In the genomic region with DNA sequence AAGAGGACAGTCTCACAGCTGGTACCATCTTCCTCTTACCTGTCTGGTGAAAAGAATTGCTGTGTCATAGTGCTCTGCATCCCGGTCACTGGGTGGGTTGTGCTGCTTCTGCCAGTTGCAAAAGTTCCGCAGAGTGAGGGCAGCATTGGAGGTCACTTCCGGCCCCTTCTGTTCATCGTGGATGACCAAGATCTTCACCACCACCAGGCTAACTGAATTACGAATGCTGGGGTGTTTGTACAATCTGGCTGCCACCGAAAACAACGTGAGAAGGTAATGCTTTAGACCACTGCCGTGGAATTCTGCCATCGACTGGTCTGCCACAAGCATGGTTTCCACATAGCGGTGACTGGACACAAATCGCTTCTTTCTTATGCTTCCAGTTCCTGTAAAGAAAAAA, we compare ENCODE assay signal across 10 cellular contexts. TPM values are rescaled to one million over a fixed set of nuclear protein-coding genes. Genes with fewer than 3 reads are reported as not detected.
DNase-seq lines count a peak whose midpoint lies in the region; ATAC-seq and TF ChIP-seq lines count a peak whose summit lies in the region.
"Had no signal": no experiment of that assay in that cellular context is flagged by ENCODE, and none has a peak within 500 bp of the region (broad histone marks: within the 10 kb centered on the region; RNA-seq: fewer than 3 reads in every experiment).

No MANE protein-coding gene starts in this region.

- intact Hi-C loops in natural killer cell (cut with micrococcal nuclease): no loop called here

- peaks cover 80 to 85% of the 10 kb centered on the region in 2 donors for H3K4me1 Mint-ChIP-seq in natural killer cell

- H3K27me3 ChIP-seq in ACC112 (ENCODE audit: insufficient read depth, low read length) (no peaks in the 10 kb centered on the region), HUES48 (ENCODE audit: control insufficient read depth, insufficient read depth, low read length) (peaks cover 23% of the 10 kb centered on the region), duodenal mucosa (ENCODE audit: control insufficient read depth in 1 of 2, insufficient read depth in 2 of 2, low read length in 2 of 2) (peaks cover 41 to 43% of the 10 kb centered on the region in 2 donors)

- no peaks in the 10 kb centered on the region for H3K9me3 ChIP-seq in HUES48 (ENCODE audit: control insufficient read depth, insufficient read depth, low read length)
- no peaks in the 10 kb centered on the region for H3K9me3 ChIP-seq in duodenal mucosa (ENCODE audit: control insufficient read depth in 1 of 2, low read length in 2 of 2)

- peak overlapping the region; percentile 80 for H3K4me3 ChIP-seq in ACC112 (ENCODE audit: low read depth, low read length)
- H3K4me3 ChIP-seq in HUES48 (ENCODE audit: low read depth, low read length): peak overlapping the region; percentile 74
- H3K4me3 ChIP-seq in duodenal mucosa (ENCODE audit: low read depth in 1 of 2, low read length in 2 of 2): peak overlapping the region; percentile 41 to 77

- H3K79me2 ChIP-seq in ACC112 (ENCODE audit: control insufficient read depth, insufficient read depth, low read length, unreplicated experiment): peaks cover 33% of the 10 kb centered on the region

- H3K9ac ChIP-seq in HUES48 (ENCODE audit: low read depth, low read length) (peak overlapping the region; percentile 86; the same call in 1 of the 2 replicates), duodenal mucosa (ENCODE audit: low read depth in 1 of 2, low read length in 2 of 2) (peak overlapping the region; percentile 6 to 26)

- peaks cover 47% of the 10 kb centered on the region for H3K36me3 ChIP-seq in ACC112 (ENCODE audit: insufficient read depth, low read length)
- peaks cover 51% of the 10 kb centered on the region for H3K36me3 ChIP-seq in HUES48 (ENCODE audit: control insufficient read depth, insufficient read depth, low read length)
- H3K36me3 ChIP-seq in duodenal mucosa (ENCODE audit: control insufficient read depth in 1 of 2, insufficient read depth in 2 of 2, low read length in 2 of 2): peaks cover 5 to 8% of the 10 kb centered on the region in 2 donors

- peak overlapping the region; percentile 91 for H3K4me3 Mint-ChIP-seq in natural killer cell

- no peaks in the 10 kb centered on the region for H3K9me3 Mint-ChIP-seq in natural killer cell

- no peak overlapping the region for H2AFZ ChIP-seq in ACC112 (ENCODE audit: low read length, unreplicated experiment)

- H3K27ac ChIP-seq in ACC112 (ENCODE audit: low read depth, low read length) (peak overlapping the region; percentile 93), HUES48 (ENCODE audit: low read depth, low read length) (no peak overlapping the region), duodenal mucosa (ENCODE audit: low read depth, low read length) (peak overlapping the region; percentile 25)

- no peak for TF ChIP-seq CTCF in natural killer cell (IDR thresholded peaks at IDR 0.05)

- H3K36me3 Mint-ChIP-seq in natural killer cell: peaks cover 41% of the 10 kb centered on the region

- no peak for DNase-seq in natural killer cell
- no peak for DNase-seq in stimulated activated CD4-positive, alpha-beta T cell treated with anti-CD3 and anti-CD28 coated beads, Interleukin-4, amount 100 ng/mL, for 24 hours
- DNase-seq in epidermal melanocyte (ENCODE audit: insufficient read length, low spot score): no peak
- DNase-seq in NCI-H524 treated with DMSO at 0.1 percent for 48 hours (lab: John Stamatoyannopoulos, UW): no peak
- DNase-seq: activated naive CD4-positive, alpha-beta T cell treated with Interleukin-2 at 50 U/mL for 16 hours; SHP77 treated with DMSO at 0.1 percent for 48 hours had no signal

- H3K27ac Mint-ChIP-seq in natural killer cell: peak overlapping the region; percentile 81 to 91

- ATAC-seq in natural killer cell: no peak
- ATAC-seq in HG03457 (IDR thresholded peaks at IDR 0.05; ENCODE audit: unreplicated experiment): no peak

- H3K27me3 Mint-ChIP-seq in natural killer cell (ENCODE audit: low read depth in 2 of 2): peaks cover 9 to 12% of the 10 kb centered on the region in 2 donors

- peaks cover 44% of the 10 kb centered on the region for H3K4me1 ChIP-seq in ACC112 (ENCODE audit: control insufficient read depth, insufficient read depth, low read length, unreplicated experiment)
- peaks cover 18% of the 10 kb centered on the region for H3K4me1 ChIP-seq in HUES48 (ENCODE audit: control insufficient read depth, insufficient read depth, low read length)
- peaks cover 4 to 26% of the 10 kb centered on the region in 2 donors for H3K4me1 ChIP-seq in duodenal mucosa (ENCODE audit: control insufficient read depth in 1 of 2, insufficient read depth in 2 of 2, low read length in 2 of 2)

RNA-seq across cellular contexts. Expression of a gene that starts 2.9 kb away (rescaled TPM):
- 10 to 100 TPM; 12.5 to 18.7 (median 17.1) TPM for total RNA-seq in natural killer cell
